8 cellular contexts compared by ENCODE assay signal in genomic region chr1:64864018-64864945, GRCh38.
A peak's percentile ranks its signal among the peaks of the same experiment; 100 is the strongest.
DNase-seq lines count a peak whose midpoint lies in the region; ATAC-seq, FAIRE-seq and TF ChIP-seq lines count a peak whose summit lies in the region.

No MANE protein-coding gene starts in this region.

- peak; percentile 99 for FAIRE-seq in K562 (lab: Jason Lieb, UNC)

- H3K79me2 ChIP-seq in K562 (ENCODE audit: control insufficient read depth, insufficient read depth, low read length): 0 out of 3 replicates have a peak, but pooled peaks cover 3% of the 10 kb centered on the region

- CTCF ChIA-PET in K562 (lab: Yijun Ruan, JAX; ENCODE audit: low intra/inter-chr PET ratio): interaction anchor here (0.7 kb wide), 1 partner anchor 371 kb away, joined by 3 read pairs; no protein-coding TSS in a partner anchor

- H4K20me1 ChIP-seq in K562 (replicated peaks; ENCODE audit: control insufficient read depth, insufficient read depth, low read length): no peaks in the 10 kb centered on the region

- peak overlapping the region; percentile 68 for H2AFZ ChIP-seq in K562 (ENCODE audit: low read depth, low read length)

- no peak overlapping the region for H3K4me3 ChIP-seq in K562
- H3K4me3 ChIP-seq in transverse colon: no peak overlapping the region

- in situ Hi-C loops in K562 (cut with MboI): no loop called here
- in situ Hi-C loops in transverse colon (cut with MboI; ENCODE audit: low pct_ligation_motif_present in 1 of 4, low pct_unique_long_range_greater_than_20kb in 1 of 4, low sequenced_read_pairs in 3 of 4): loop anchor here in 3 of 4 donors (10.0 to 25.0 kb wide), 4 partner anchors 98 to 823 kb away; partner anchors contain the start of gene JAK1 (in 1 of the 3)

- TF ChIP-seq POLR2A in K562 (conservative IDR thresholded peaks at IDR 0.05) (no peak; the same call in 1 of the 2 replicates), transverse colon (IDR thresholded peaks at IDR 0.05) (no peak)

- BruUV-seq in K562 (replicated peaks; lab: Mats Ljungman, UMichigan): TSS peak; percentile 94

- intact Hi-C loops in K562 (cut with micrococcal nuclease): loop anchor here (1.0 to 5.0 kb wide), 4 partner anchors 30 to 158 kb away; no protein-coding TSS in a partner anchor
- intact Hi-C loops in transverse colon (cut with DNase I; ENCODE audit: low total_unique reads): loop anchor here (5.0 kb wide), 1 partner anchor 1398 kb away; no protein-coding TSS in a partner anchor

- H3K4me1 ChIP-seq in K562 (replicated peaks in 1 of 2; ENCODE audit: control insufficient read depth in 2 of 2, insufficient read depth in 2 of 2, low read length in 2 of 2) (peaks cover 7 to 22% of the 10 kb centered on the region in 2 experiments), transverse colon (peaks cover 0 to 10% (median 0%) of the 10 kb centered on the region in 4 donors)

- TF ChIP-seq RAD21 in K562 (CRISPR knock-in tag; conservative IDR thresholded peaks at IDR 0.05 in 1 of 2, IDR thresholded peaks at IDR 0.05 in 1 of 2): peak in 1 of 2 experiments; percentile 60; a peak in 3 of 4 replicates

- peaks cover 51% of the 10 kb centered on the region for H3K36me3 ChIP-seq in K562 (ENCODE audit: control insufficient read depth, insufficient read depth, low read length)
- peaks cover 0 to 52% (median 13%) of the 10 kb centered on the region in 4 donors for H3K36me3 ChIP-seq in transverse colon

- POLR2A ChIA-PET in K562 (lab: Yijun Ruan, JAX): interaction anchor here (0.5 to 1.3 kb wide), 9 partner anchors 9 to 248 kb away, joined by 3 to 7 read pairs (median 3); no protein-coding TSS in a partner anchor

- DNase-seq in stimulated activated CD4-positive, alpha-beta T cell treated with anti-CD3 and anti-CD28 coated beads, Interleukin-12 subunit alpha, Interleukin-12 subunit beta, amount 100 ng/mL, for 48 hours (ENCODE audit: low read depth in 2 of 3, low spot score in 1 of 3): peak in 2 of 3 donors; percentile 4 to 18
- no peak for DNase-seq in stimulated activated CD4-positive, alpha-beta T cell treated with anti-CD3 and anti-CD28 coated beads, Interleukin-12 subunit alpha, Interleukin-12 subunit beta, amount 100 ng/mL, for 4 hours
- DNase-seq in SIG-M5 treated with dmso at 0.1 percent for 504 hours (lab: John Stamatoyannopoulos, UW; ENCODE audit: unreplicated experiment): peak; percentile 84
- peak; percentile 61 to 98 (median 74) for DNase-seq in K562 (ENCODE audit: extremely low read depth in 1 of 4, low spot score in 3 of 4)
- DNase-seq in mucosa of gallbladder (ENCODE audit: low spot score): peak; percentile 74
- peak; percentile 78 for DNase-seq in transverse colon
- no peak for DNase-seq in NCI-H2171 treated with DMSO at 0.1 percent for 48 hours (lab: John Stamatoyannopoulos, UW)

- H3K27me3 ChIP-seq in K562 (ENCODE audit: control insufficient read depth in 2 of 2, insufficient read depth in 2 of 2, low read length in 2 of 2): no peaks in the 10 kb centered on the region
- no peaks in the 10 kb centered on the region for H3K27me3 ChIP-seq in transverse colon

- ATAC-seq in HG03139 (IDR thresholded peaks at IDR 0.05; ENCODE audit: unreplicated experiment) (peak; percentile 100), K562 (peak; percentile 98)

- H3K27ac ChIP-seq in K562 (ENCODE audit: extremely low read depth, low read depth, low read length): peak overlapping the region; percentile 87
- H3K27ac ChIP-seq in transverse colon: peak overlapping the region; percentile 19 to 67 (median 59)

- TF ChIP-seq CTCF in K562 (IDR thresholded peaks at IDR 0.05 in 2 of 3, conservative IDR thresholded peaks at IDR 0.05 in 1 of 3; ENCODE audit: insufficient read depth in 2 of 3, low read depth in 1 of 3, low read length in 3 of 3) (peak in 1 of 3 experiments; percentile 6; a peak in 1 of 6 replicates), transverse colon (IDR thresholded peaks at IDR 0.05) (no peak)

- peak; percentile 96 for TF ChIP-seq EP300 in K562 (IDR thresholded peaks at IDR 0.05; ENCODE audit: low read length)
- no peak for TF ChIP-seq EP300 in transverse colon (IDR thresholded peaks at IDR 0.05; ENCODE audit: low read depth)

- peak overlapping the region; percentile 65 to 78; a peak in 3 of 4 replicates for H3K9ac ChIP-seq in K562 (ENCODE audit: insufficient read depth in 1 of 2, low read depth in 2 of 2, low read length in 2 of 2)

- H3K4me2 ChIP-seq in K562 (ENCODE audit: insufficient read depth, low read length): peak overlapping the region; percentile 59

- peaks cover 3% of the 10 kb centered on the region for H3K9me1 ChIP-seq in K562 (ENCODE audit: control insufficient read depth, insufficient read depth, low read length)

- H3K9me3 ChIP-seq in K562 (replicated peaks; ENCODE audit: control insufficient read depth, insufficient read depth, low read depth, low read length) (no peaks in the 10 kb centered on the region; the same call in 1 of the 2 replicates), transverse colon (no peaks in the 10 kb centered on the region)

- WGBS in K562 (ENCODE audit: insufficient coverage, low coverage, missing lambda C conversion rate): 8% methylated on average over 14 of the region's 14 CpGs
- 67 to 71% methylated on average over 4 to 14 of the region's 14 CpGs for WGBS in transverse colon (ENCODE audit: low coverage in 1 of 2), 2 donors

TF ChIP-seq in K562, 482 proteins besides CTCF, POLR2A, EP300 and RAD21 (continues in another document):
- TF ChIP-seq DLX4 (CRISPR knock-in tag; IDR thresholded peaks at IDR 0.05) (no peak), THRAP3 (IDR thresholded peaks at IDR 0.05; ENCODE audit: borderline replicate concordance) (0 out of 2 replicates have a peak, but pooled peaks have one; percentile 75), SUPT5H (IDR thresholded peaks at IDR 0.05) (no peak), SMARCA4 (IDR thresholded peaks at IDR 0.05) (peak; percentile 99), TRIM28 (IDR thresholded peaks at IDR 0.05) (peak; percentile 99), FOSL1 (tag; conservative IDR thresholded peaks at IDR 0.05) (peak; percentile 77), MXD1 (CRISPR knock-in tag; IDR thresholded peaks at IDR 0.05; ENCODE audit: borderline replicate concordance, poor library complexity, severe bottlenecking) (no peak), ZNF274 (IDR thresholded peaks at IDR 0.05; ENCODE audit: borderline replicate concordance, low read depth, low read length) (no peak; the same call in 1 of the 2 replicates), TCF15 (CRISPR knock-in tag; IDR thresholded peaks at IDR 0.05) (no peak), ZNF124 (CRISPR knock-in tag; IDR thresholded peaks at IDR 0.05) (no peak), NR2C1 (IDR thresholded peaks at IDR 0.05) (no peak), NR2C1 (tag; IDR thresholded peaks at IDR 0.05) (no peak), ZNF347 (CRISPR knock-in tag; IDR thresholded peaks at IDR 0.05; ENCODE audit: low read depth) (no peak)
- TF ChIP-seq, protein P1, sequence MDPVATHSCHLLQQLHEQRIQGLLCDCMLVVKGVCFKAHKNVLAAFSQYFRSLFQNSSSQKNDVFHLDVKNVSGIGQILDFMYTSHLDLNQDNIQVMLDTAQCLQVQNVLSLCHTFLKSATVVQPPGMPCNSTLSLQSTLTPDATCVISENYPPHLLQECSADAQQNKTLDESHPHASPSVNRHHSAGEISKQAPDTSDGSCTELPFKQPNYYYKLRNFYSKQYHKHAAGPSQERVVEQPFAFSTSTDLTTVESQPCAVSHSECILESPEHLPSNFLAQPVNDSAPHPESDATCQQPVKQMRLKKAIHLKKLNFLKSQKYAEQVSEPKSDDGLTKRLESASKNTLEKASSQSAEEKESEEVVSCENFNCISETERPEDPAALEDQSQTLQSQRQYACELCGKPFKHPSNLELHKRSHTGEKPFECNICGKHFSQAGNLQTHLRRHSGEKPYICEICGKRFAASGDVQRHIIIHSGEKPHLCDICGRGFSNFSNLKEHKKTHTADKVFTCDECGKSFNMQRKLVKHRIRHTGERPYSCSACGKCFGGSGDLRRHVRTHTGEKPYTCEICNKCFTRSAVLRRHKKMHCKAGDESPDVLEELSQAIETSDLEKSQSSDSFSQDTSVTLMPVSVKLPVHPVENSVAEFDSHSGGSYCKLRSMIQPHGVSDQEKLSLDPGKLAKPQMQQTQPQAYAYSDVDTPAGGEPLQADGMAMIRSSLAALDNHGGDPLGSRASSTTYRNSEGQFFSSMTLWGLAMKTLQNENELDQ (CRISPR knock-in tag; IDR thresholded peaks at IDR 0.05; ENCODE audit: borderline replicate concordance): no peak

Comparison
In these comparisons a context has a peak if more than half of its experiments do, and no peak if none do; other contexts are left out.
1. DNase-seq: peak in stimulated activated CD4-positive, alpha-beta T cell treated with anti-CD3 and anti-CD28 coated beads, Interleukin-12 subunit alpha, Interleukin-12 subunit beta, amount 100 ng/mL, for 48 hours (2 of 3), SIG-M5 treated with dmso at 0.1 percent for 504 hours (single experiment), K562 (4 of 4), mucosa of gallbladder (single experiment) and transverse colon (single experiment); none in stimulated activated CD4-positive, alpha-beta T cell treated with anti-CD3 and anti-CD28 coated beads, Interleukin-12 subunit alpha, Interleukin-12 subunit beta, amount 100 ng/mL, for 4 hours (single experiment) and NCI-H2171 treated with DMSO at 0.1 percent for 48 hours (single experiment).